8 cellular contexts compared by ENCODE assay signal in the genomic region with DNA sequence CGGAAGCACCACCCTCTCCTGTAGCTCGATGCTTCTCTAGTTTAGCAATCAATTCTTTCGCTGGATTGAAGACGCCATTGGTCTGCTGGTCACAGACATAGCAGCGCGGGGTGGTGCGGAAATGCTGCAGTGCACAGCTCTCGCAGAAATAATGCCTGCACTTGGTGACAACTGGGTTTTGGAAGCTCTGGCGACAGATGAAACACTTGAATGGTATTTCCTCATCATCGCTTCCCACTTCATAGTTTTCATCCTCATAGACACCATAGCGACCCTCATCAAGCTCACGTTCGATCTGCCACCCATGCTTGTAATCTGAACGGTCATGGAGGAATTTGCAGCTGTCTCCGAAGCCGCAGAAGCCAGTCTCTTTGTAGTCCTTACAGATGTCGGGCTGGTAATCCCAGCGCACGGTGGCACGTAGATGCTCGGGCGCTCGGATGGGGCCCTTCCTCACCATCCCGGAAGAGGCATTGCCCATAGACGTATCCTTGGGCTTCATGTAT. TPM values are rescaled to one million over a fixed set of nuclear protein-coding genes. Genes with fewer than 3 reads are reported as not detected.
DNase-seq lines count a peak whose midpoint lies in the region; FAIRE-seq and TF ChIP-seq lines count a peak whose summit lies in the region.

No MANE protein-coding gene starts in this region.

- no peaks in the 10 kb centered on the region for H3K27me3 ChIP-seq in ectodermal cell (ENCODE audit: control insufficient read depth, insufficient read depth, low read length, poor library complexity, severe bottlenecking)

- FAIRE-seq in HTR-8/SVneo (lab: Jason Lieb, UNC) (peak; percentile 58), D721Med (lab: Jason Lieb, UNC) (no peak)

- H3K9me3 ChIP-seq in ectodermal cell (ENCODE audit: control insufficient read depth, low read length), result no peaks in the 10 kb centered on the region

- DNase-seq in activated gamma-delta T cell treated with Interleukin-2 at 50 U/mL for 16 hours, result peak; percentile 18
- DNase-seq in activated gamma-delta T cell (lab: John Stamatoyannopoulos, UW), result no peak
- DNase-seq in HTR-8/SVneo (ENCODE audit: insufficient read length, low spot score), result no peak
- DNase-seq in lung microvascular endothelial cell (ENCODE audit: low read depth in 2 of 2), result peak; percentile 17 to 42
- peak; percentile 29 for DNase-seq in superior temporal gyrus (ENCODE audit: extremely low spot score)
- DNase-seq in D721Med (ENCODE audit: insufficient read length, low spot score), result no peak

- TF ChIP-seq CTCF in WI38 (IDR thresholded peaks at IDR 0.05; ENCODE audit: low read depth, low read length) (no peak), D721Med (IDR thresholded peaks at IDR 0.05; ENCODE audit: insufficient read depth, missing control alignments) (no peak)

- H3K4me1 ChIP-seq in ectodermal cell (ENCODE audit: control insufficient read depth, insufficient read depth, low read length), result no peaks in the 10 kb centered on the region

- WGBS in ectodermal cell, 2 experiments, result 1 to 2% methylated on average over 25 of the region's 25 CpGs

- H3K4me3 ChIP-seq in WI38 (ENCODE audit: low read depth, low read length) (peak overlapping the region; percentile 77), ectodermal cell (ENCODE audit: insufficient read depth, low read depth, low read length) (peak overlapping the region; percentile 71)

- H3K27ac ChIP-seq in ectodermal cell (ENCODE audit: insufficient read depth, low read depth, low read length, poor library complexity, severe bottlenecking), result no peak overlapping the region

- H3K36me3 ChIP-seq in ectodermal cell (ENCODE audit: control insufficient read depth, insufficient read depth, low read length), result no peaks in the 10 kb centered on the region

RNA-seq across cellular contexts. Expression of gene RNF113A, which starts 0.9 kb away (rescaled TPM):
- polyA plus RNA-seq in ectodermal cell (2013, experiment 1 of 4), result 13.8 TPM
- polyA plus RNA-seq in ectodermal cell (2013, experiment 2 of 4), result 9.8 TPM
- polyA plus RNA-seq in ectodermal cell (2013, experiment 3 of 4), result 12.7 TPM
- polyA plus RNA-seq in ectodermal cell (2013, experiment 4 of 4), result 14.2 TPM
- total RNA-seq in lung microvascular endothelial cell, result 13.1 and 14.9 TPM in 2 replicates

RNA-seq across cellular contexts. Expression of gene NDUFA1, which starts 1.0 kb away (rescaled TPM):
- polyA plus RNA-seq in ectodermal cell (2013, experiment 1 of 4), result 92.8 TPM
- polyA plus RNA-seq in ectodermal cell (2013, experiment 2 of 4), result 86.2 TPM
- 74.3 TPM for polyA plus RNA-seq in ectodermal cell (2013, experiment 3 of 4)
- 95.9 TPM for polyA plus RNA-seq in ectodermal cell (2013, experiment 4 of 4)
- 131 and 142 TPM in 2 replicates for total RNA-seq in lung microvascular endothelial cell

RNA-seq across cellular contexts. Expression of gene UPF3B, which starts 17.9 kb away (rescaled TPM):
- 46.2 TPM for polyA plus RNA-seq in ectodermal cell (2013, experiment 1 of 4)
- polyA plus RNA-seq in ectodermal cell (2013, experiment 2 of 4), result 47.6 TPM
- polyA plus RNA-seq in ectodermal cell (2013, experiment 3 of 4), result 39.0 TPM
- polyA plus RNA-seq in ectodermal cell (2013, experiment 4 of 4), result 41.9 TPM
- 1.2 and 2.0 TPM in 2 replicates for total RNA-seq in lung microvascular endothelial cell

RNA-seq across cellular contexts. Expression of gene AKAP14, which starts 25.0 kb away (rescaled TPM):
- not detected for polyA plus RNA-seq in ectodermal cell (2013, experiment 1 of 4)
- polyA plus RNA-seq in ectodermal cell (2013, experiment 2 of 4), result 0.78 TPM
- polyA plus RNA-seq in ectodermal cell (2013, experiment 3 of 4), result 0.96 TPM
- polyA plus RNA-seq in ectodermal cell (2013, experiment 4 of 4), result not detected
- total RNA-seq in lung microvascular endothelial cell, result not detected in 2 replicates

Comparison
In these comparisons a context has a peak if more than half of its experiments do, and no peak if none do; other contexts are left out.
1. DNase-seq: peak in activated gamma-delta T cell treated with Interleukin-2 at 50 U/mL for 16 hours (single experiment), lung microvascular endothelial cell (2 of 2) and superior temporal gyrus (single experiment); none in activated gamma-delta T cell (single experiment), HTR-8/SVneo (single experiment) and D721Med (single experiment).